ENCODE assay signal across 28 cellular contexts in genomic region chr4:72860766-72861165, GRCh38.
DNase-seq lines count a peak whose midpoint lies in the region; ATAC-seq and TF ChIP-seq lines count a peak whose summit lies in the region.
"Had no signal": no experiment of that assay in that cellular context is flagged by ENCODE, and none has a peak within 500 bp of the region (broad histone marks: within the 10 kb centered on the region; RNA-seq: fewer than 3 reads in every experiment).

No MANE protein-coding gene starts in this region.

- intact Hi-C loops in PC-3 (cut with micrococcal nuclease) = no loop called here

- CTCF ChIA-PET in PC-3 (lab: Charles Lee) = no interaction called here
- CTCF ChIA-PET in CD8-positive, alpha-beta memory T cell (lab: Charles Lee) = no interaction called here

- H4K20me1 ChIP-seq in PC-3 (ENCODE audit: low read length) = no peaks in the 10 kb centered on the region
- H4K20me1 ChIP-seq: BLaER1 treated with 17β-estradiol and CSF1 and Interleukin-3, amounts not matched to agents 10 nM and 100 nM had no signal

- H3K27ac ChIP-seq in PC-3 (ENCODE audit: low read length) = no peak overlapping the region
- no peak overlapping the region for H3K27ac ChIP-seq in CD8-positive, alpha-beta memory T cell (ENCODE audit: low read depth, low read length)
- H3K27ac ChIP-seq: BLaER1 treated with 17β-estradiol and CSF1 and Interleukin-3, amounts not matched to agents 10 nM and 100 nM; PC-9; RWPE1 had no signal

- no TSS peak for BruUV-seq in PC-3 (replicated peaks; lab: Mats Ljungman, UMichigan)

- peaks cover 12% of the 10 kb centered on the region for H3K4me1 ChIP-seq in PC-3 (ENCODE audit: insufficient read depth, low read length)
- no peaks in the 10 kb centered on the region for H3K4me1 ChIP-seq in CD8-positive, alpha-beta memory T cell (ENCODE audit: insufficient read depth, low read length)
- H3K4me1 ChIP-seq: BLaER1 treated with 17β-estradiol and CSF1 and Interleukin-3, amounts not matched to agents 10 nM and 100 nM; HAP-1 had no signal

- H3K4me3 Mint-ChIP-seq in mesothelial cell of epicardium = no peak overlapping the region
- H3K4me3 Mint-ChIP-seq in CD8-positive, alpha-beta memory T cell = no peak overlapping the region
- H3K4me3 Mint-ChIP-seq: CD4-positive, alpha-beta T cell; HFFc6 had no signal

- POLR2A ChIA-PET in PC-3 (lab: Charles Lee; ENCODE audit: unreplicated experiment) = interaction anchor here (0.6 kb wide), 2 partner anchors 185 to 1111 kb away, joined by 3 to 10 read pairs; no protein-coding TSS in a partner anchor
- POLR2A ChIA-PET in CD8-positive, alpha-beta memory T cell (lab: Charles Lee) = no interaction called here

- peak; percentile 5 for DNase-seq in ACHN
- peak; percentile 9 for DNase-seq in LHCN-M2 (ENCODE audit: low read depth)
- DNase-seq in fibroblast of pulmonary artery (ENCODE audit: low read depth) = peak; percentile 13
- peak; percentile 32 for DNase-seq in left kidney (ENCODE audit: low read depth, low spot score)
- no peak for DNase-seq in PC-3
- no peak for DNase-seq in mesothelial cell of epicardium (ENCODE audit: low spot score in 2 of 2, unreplicated experiment in 2 of 2)
- no peak for DNase-seq in CD8-positive, alpha-beta memory T cell
- no peak for DNase-seq in NCI-H82 treated with DMSO at 0.1 percent for 48 hours (lab: John Stamatoyannopoulos, UW; ENCODE audit: unreplicated experiment)
- DNase-seq: 8988T; CD4-positive, alpha-beta T cell; COR-L47; GOT3; HFFc6; IMR-90; KG1; NCI-H1048; NCI-H1417; NCI-H1694 treated with DMSO at 0.1 percent for 48 hours; NCI-H2081; NCI-H2171 treated with DMSO at 0.1 percent for 48 hours; NCI-H345; NCI-H748 treated with DMSO at 0.1 percent for 48 hours; NK-92 treated with Interleukin-12 subunit alpha and Interleukin-12 subunit beta, amount 100 ng/mL, for 24 hours; PC-9; SHP77 treated with DMSO at 0.1 percent for 48 hours had no signal

- H3K36me3 ChIP-seq in PC-3 (ENCODE audit: low read depth, low read length) = no peaks in the 10 kb centered on the region
- no peaks in the 10 kb centered on the region for H3K36me3 ChIP-seq in CD8-positive, alpha-beta memory T cell (ENCODE audit: insufficient read depth, low read length)
- H3K36me3 ChIP-seq: BLaER1 treated with 17β-estradiol and CSF1 and Interleukin-3, amounts not matched to agents 10 nM and 100 nM; HAP-1 had no signal

- H3K9ac ChIP-seq in PC-3 (ENCODE audit: low read length) = no peak overlapping the region
- H3K9ac ChIP-seq: BLaER1 treated with 17β-estradiol and CSF1 and Interleukin-3, amounts not matched to agents 10 nM and 100 nM had no signal

- no peaks in the 10 kb centered on the region for H3K4me1 Mint-ChIP-seq in mesothelial cell of epicardium
- no peaks in the 10 kb centered on the region for H3K4me1 Mint-ChIP-seq in CD8-positive, alpha-beta memory T cell

- no peak overlapping the region for H2AFZ ChIP-seq in PC-3 (ENCODE audit: low read length)
- H2AFZ ChIP-seq: PC-9 had no signal

- no peaks in the 10 kb centered on the region for H3K9me2 ChIP-seq in PC-3 (replicated peaks; ENCODE audit: low read length)

- H3K4me3 ChIP-seq in fibroblast of pulmonary artery (replicated peaks; ENCODE audit: low read depth, low read length) (no peak overlapping the region), PC-3 (ENCODE audit: low read length) (no peak overlapping the region)
- no peak overlapping the region for H3K4me3 ChIP-seq in CD8-positive, alpha-beta memory T cell (ENCODE audit: low read length)
- H3K4me3 ChIP-seq: BLaER1 treated with 17β-estradiol and CSF1 and Interleukin-3, amounts not matched to agents 10 nM and 100 nM; HAP-1; PC-9 had no signal

- no peaks in the 10 kb centered on the region for H3K79me2 ChIP-seq in PC-3 (ENCODE audit: low read length)

- H3K27me3 Mint-ChIP-seq in mesothelial cell of epicardium (ENCODE audit: low read depth) = no peaks in the 10 kb centered on the region
- H3K27me3 Mint-ChIP-seq in CD8-positive, alpha-beta memory T cell = no peaks in the 10 kb centered on the region
- H3K27me3 Mint-ChIP-seq: CD4-positive, alpha-beta T cell had no signal

- no peaks in the 10 kb centered on the region for H3K36me3 Mint-ChIP-seq in mesothelial cell of epicardium
- no peaks in the 10 kb centered on the region for H3K36me3 Mint-ChIP-seq in CD8-positive, alpha-beta memory T cell

- no peaks in the 10 kb centered on the region for H3K27me3 ChIP-seq in PC-3 (ENCODE audit: low read length)
- no peaks in the 10 kb centered on the region for H3K27me3 ChIP-seq in CD8-positive, alpha-beta memory T cell (ENCODE audit: insufficient read depth, low read length, poor library complexity, severe bottlenecking)
- H3K27me3 ChIP-seq: BLaER1 treated with 17β-estradiol and CSF1 and Interleukin-3, amounts not matched to agents 10 nM and 100 nM had no signal

- no peak for ATAC-seq in PC-3

- H3F3A ChIP-seq in PC-3 (ENCODE audit: low read length, unreplicated experiment) = no peaks in the 10 kb centered on the region

- in situ Hi-C loops in ACHN (cut with HindIII; ENCODE audit: low pct_ligation_motif_present, low pct_unique_long_range_greater_than_20kb, low sequenced_read_pairs) = no loop called here

- H3K9me3 Mint-ChIP-seq in mesothelial cell of epicardium = peaks cover 3% of the 10 kb centered on the region
- H3K9me3 Mint-ChIP-seq in CD8-positive, alpha-beta memory T cell = peaks cover 0 to 4% (median under 1%) of the 10 kb centered on the region in 5 donors
- H3K9me3 Mint-ChIP-seq: HFFc6 had no signal

- no peak overlapping the region for H3K4me2 ChIP-seq in PC-3 (ENCODE audit: low read length)
- H3K4me2 ChIP-seq: BLaER1 treated with 17β-estradiol and CSF1 and Interleukin-3, amounts not matched to agents 10 nM and 100 nM; PC-9 had no signal

- TF ChIP-seq CTCF in fibroblast of pulmonary artery (IDR thresholded peaks at IDR 0.05; ENCODE audit: low read length, missing control alignments) = no peak
- TF ChIP-seq CTCF in PC-3 (conservative IDR thresholded peaks at IDR 0.05; ENCODE audit: low read depth, low read length) = no peak
- TF ChIP-seq CTCF in mesothelial cell of epicardium (IDR thresholded peaks at IDR 0.05; ENCODE audit: unreplicated experiment) = no peak

- H3K9me3 ChIP-seq in PC-3 (ENCODE audit: low read length) = no peaks in the 10 kb centered on the region
- H3K9me3 ChIP-seq in CD8-positive, alpha-beta memory T cell (ENCODE audit: low read length) = no peaks in the 10 kb centered on the region
- H3K9me3 ChIP-seq: BLaER1 treated with 17β-estradiol and CSF1 and Interleukin-3, amounts not matched to agents 10 nM and 100 nM; HAP-1 had no signal

- H3K27ac Mint-ChIP-seq in mesothelial cell of epicardium = no peak overlapping the region
- no peak overlapping the region for H3K27ac Mint-ChIP-seq in CD8-positive, alpha-beta memory T cell
- H3K27ac Mint-ChIP-seq: CD4-positive, alpha-beta T cell; HFFc6 had no signal

Comparison
In these comparisons a context has a peak if more than half of its experiments do, and no peak if none do; other contexts are left out.
1. DNase-seq: peak in ACHN (single experiment), LHCN-M2 (single experiment), fibroblast of pulmonary artery (single experiment) and left kidney (single experiment); none in PC-3 (single experiment), mesothelial cell of epicardium (0 of 2), CD8-positive, alpha-beta memory T cell (0 of 5) and NCI-H82 treated with DMSO at 0.1 percent for 48 hours (single experiment).